ENCODE assay signal across 8 cellular contexts in genomic region chr22:39502109-39502788, GRCh38. TPM values are rescaled to one million over a fixed set of nuclear protein-coding genes. Genes with fewer than 3 reads are reported as not detected.
DNase-seq lines count a peak whose midpoint lies in the region; TF ChIP-seq lines count a peak whose summit lies in the region.

TSS of gene MIEF1 (plus strand) at chr22:39502290. CDS start at chr22:39511295, 9,005 bp downstream.

- peak within 1 kb of the TSS; percentile 97 for H3K4me3 Mint-ChIP-seq in activated naive CD4-positive, alpha-beta T cell treated with anti-CD3 and anti-CD28 coated beads, Interleukin-2, amount 50 U/mL, for 24 hours

- H3K79me2 ChIP-seq in osteoblast (ENCODE audit: insufficient read depth, low read length) = peaks cover 50% of the 10 kb centered on the region

- CTCF ChIA-PET in HEK293T (lab: Yijun Ruan, JAX) = interaction anchor here (0.6 to 2.0 kb wide), 7 partner anchors 9 to 498 kb away, joined by 3 to 11 read pairs (median 5); no protein-coding TSS in a partner anchor

- H3K4me2 ChIP-seq in osteoblast (ENCODE audit: insufficient read depth, low read length) = peak within 1 kb of the TSS; percentile 99

- H3K9me3 ChIP-seq in osteoblast (ENCODE audit: low read depth, low read length) (no peaks in the 10 kb centered on the region), testis (no peaks in the 10 kb centered on the region)

- H3K27me3 ChIP-seq in osteoblast (ENCODE audit: insufficient read depth, low read length) (no peaks in the 10 kb centered on the region), testis (no peaks in the 10 kb centered on the region)

- H3K4me1 Mint-ChIP-seq in activated naive CD4-positive, alpha-beta T cell treated with anti-CD3 and anti-CD28 coated beads, Interleukin-2, amount 50 U/mL, for 24 hours = peaks cover 44% of the 10 kb centered on the region

- H2AFZ ChIP-seq in osteoblast (ENCODE audit: low read length) = peak within 1 kb of the TSS; percentile 93

- TF ChIP-seq CTCF in NB4 (IDR thresholded peaks at IDR 0.05; ENCODE audit: low read depth, low read length) (no peak), osteoblast (IDR thresholded peaks at IDR 0.05; ENCODE audit: extremely low read depth, low read depth, low read length) (no peak), testis (IDR thresholded peaks at IDR 0.05) (no peak)

- peak within 1 kb of the TSS; percentile 99 for H3K27ac Mint-ChIP-seq in activated naive CD4-positive, alpha-beta T cell treated with anti-CD3 and anti-CD28 coated beads, Interleukin-2, amount 50 U/mL, for 24 hours

- H3K4me1 ChIP-seq in osteoblast (ENCODE audit: insufficient read depth, low read length) (peaks cover 27% of the 10 kb centered on the region), testis (peaks cover 28% of the 10 kb centered on the region)

- H3K9me3 Mint-ChIP-seq in activated naive CD4-positive, alpha-beta T cell treated with anti-CD3 and anti-CD28 coated beads, Interleukin-2, amount 50 U/mL, for 24 hours = no peaks in the 10 kb centered on the region

- peak within 1 kb of the TSS; percentile 81 for H3K4me3 ChIP-seq in NB4 (ENCODE audit: low read depth, low read length)
- peak within 1 kb of the TSS; percentile 96 for H3K4me3 ChIP-seq in osteoblast (ENCODE audit: insufficient read depth, low read length)
- peak within 1 kb of the TSS; percentile 85 to 95 for H3K4me3 ChIP-seq in testis

- DNase-seq in GM03348 (ENCODE audit: low spot score) (peak; percentile 98), HEK293T (ENCODE audit: extremely low spot score) (peak; percentile 99), NB4 (ENCODE audit: low read depth) (peak; percentile 97), SKM-1 (lab: John Stamatoyannopoulos, UW; ENCODE audit: unreplicated experiment) (peak; percentile 90), glomerular endothelial cell (ENCODE audit: extremely low read depth, low read depth, low spot score) (no peak), osteoblast (ENCODE audit: insufficient read length, low spot score, missing footprints) (peak; percentile 97), testis (peak; percentile 99)

- H4K20me1 ChIP-seq in osteoblast (ENCODE audit: insufficient read depth, low read length) = peaks cover 30% of the 10 kb centered on the region

- TF ChIP-seq POLR2A in NB4 (IDR thresholded peaks at IDR 0.05; ENCODE audit: extremely low read depth, insufficient read length) (no peak), testis (IDR thresholded peaks at IDR 0.05) (no peak)

- H3K27ac ChIP-seq in osteoblast (ENCODE audit: low read depth, low read length) (peak within 1 kb of the TSS; percentile 65), testis (peak within 1 kb of the TSS; percentile 86 to 87)

- POLR2A ChIA-PET in HEK293T (lab: Yijun Ruan, JAX) = interaction anchor here (0.6 to 4.3 kb wide), 19 partner anchors 9 to 542 kb away, joined by 3 to 100 read pairs (median 4); partner anchors contain the start of genes ATF4, CBX7, RPL3 and TAB1

- H3K36me3 ChIP-seq in osteoblast (ENCODE audit: insufficient read depth, low read length) (peaks cover 32% of the 10 kb centered on the region), testis (ENCODE audit: low read depth, missing control alignments) (no peaks in the 10 kb centered on the region)

- intact Hi-C loops in testis (cut with DNase I; ENCODE audit: low total_unique reads) = no loop called here

- WGBS in testis, 2 donors = 0 to 1% methylated on average over 6 to 53 of the region's 58 CpGs

- H3K27me3 Mint-ChIP-seq in activated naive CD4-positive, alpha-beta T cell treated with anti-CD3 and anti-CD28 coated beads, Interleukin-2, amount 50 U/mL, for 24 hours = no peaks in the 10 kb centered on the region

- H3K36me3 Mint-ChIP-seq in activated naive CD4-positive, alpha-beta T cell treated with anti-CD3 and anti-CD28 coated beads, Interleukin-2, amount 50 U/mL, for 24 hours = peaks cover 16% of the 10 kb centered on the region

TF ChIP-seq in HEK293T, 16 proteins besides CTCF, POLR2A, EP300 and RAD21:
- TF ChIP-seq ARNT (IDR thresholded peaks at IDR 0.05) (no peak), SP1 (IDR thresholded peaks at IDR 0.05) (no peak), PKNOX1 (IDR thresholded peaks at IDR 0.05) (no peak), NFRKB (IDR thresholded peaks at IDR 0.05) (no peak), FOXK2 (IDR thresholded peaks at IDR 0.05) (no peak), LEF1 (IDR thresholded peaks at IDR 0.05; ENCODE audit: borderline replicate concordance) (no peak), FOXM1 (IDR thresholded peaks at IDR 0.05; ENCODE audit: borderline replicate concordance) (no peak), HDGF (IDR thresholded peaks at IDR 0.05; ENCODE audit: borderline replicate concordance) (0 out of 2 replicates have a peak, but pooled peaks have one; percentile 84), SUZ12 (IDR thresholded peaks at IDR 0.05) (no peak), BHLHE40 (IDR thresholded peaks at IDR 0.05; ENCODE audit: borderline replicate concordance) (no peak), ELF4 (IDR thresholded peaks at IDR 0.05) (peak; percentile 90), L3MBTL2 (conservative IDR thresholded peaks at IDR 0.05) (peak; percentile 84)

RNA-seq across cellular contexts. Expression of gene MIEF1, which starts in this region (rescaled TPM):
- total RNA-seq in glomerular endothelial cell (20.3 and 33.3 TPM in 2 replicates), osteoblast (21.8 and 23.5 TPM in 2 replicates), testis (100 to 1,000 TPM in 1 of 2 donors, 10 to 100 TPM in 1; 60.6 to 120 TPM)
- 78.2 TPM for polyA plus RNA-seq in testis (ENCODE audit: insufficient read depth, low read depth, low replicate concordance)
